ENCODE assay signal across 8 cellular contexts in genomic region chr14:104370256-104370870, GRCh38.
DNase-seq lines count a peak whose midpoint lies in the region; ATAC-seq and TF ChIP-seq lines count a peak whose summit lies in the region.

No MANE protein-coding gene starts in this region.

- H3K9me3 ChIP-seq in Caco-2 (0 out of 2 replicates have a peak, but pooled peaks cover under 1% of the 10 kb centered on the region), right lobe of liver (no peaks in the 10 kb centered on the region), MM.1S (replicated peaks; ENCODE audit: insufficient read depth, low read length) (no peaks in the 10 kb centered on the region)

- H3K27me3 ChIP-seq in Caco-2 (replicated peaks; ENCODE audit: control insufficient read depth, insufficient read depth, low read length), result no peaks in the 10 kb centered on the region
- no peaks in the 10 kb centered on the region for H3K27me3 ChIP-seq in right lobe of liver
- peaks cover 36% of the 10 kb centered on the region for H3K27me3 ChIP-seq in MM.1S (replicated peaks; ENCODE audit: insufficient read depth, low read length)

- peaks cover 23% of the 10 kb centered on the region for H3K27me3 Mint-ChIP-seq in Caco-2 (ENCODE audit: insufficient read depth, unreplicated experiment)

- CTCF ChIA-PET in Caco-2 (lab: Charles Lee), result interaction anchor here (0.6 to 1.4 kb wide), 4 partner anchors 20 to 233 kb away, joined by 3 to 7 read pairs (median 6); no protein-coding TSS in a partner anchor

- no peaks in the 10 kb centered on the region for H3F3A ChIP-seq in MM.1S (ENCODE audit: insufficient read depth, low read length)

- H3K4me1 Mint-ChIP-seq in Caco-2 (ENCODE audit: low read depth, unreplicated experiment), result no peaks in the 10 kb centered on the region

- H3K9me3 Mint-ChIP-seq in Caco-2 (ENCODE audit: unreplicated experiment), result no peaks in the 10 kb centered on the region

- no peaks in the 10 kb centered on the region for H3K79me2 ChIP-seq in MM.1S (ENCODE audit: low read length)

- H3K4me3 ChIP-seq in Caco-2 (ENCODE audit: low read depth, low read length) (no peak overlapping the region), right lobe of liver (no peak overlapping the region), MM.1S (ENCODE audit: low read length) (no peak overlapping the region), coronary artery (no peak overlapping the region)

- no TSS peak for BruUV-seq in Caco-2 (replicated peaks; lab: Mats Ljungman, UMichigan)

- intact Hi-C loops in Caco-2 (cut with micrococcal nuclease; ENCODE audit: unreplicated experiment) (loop anchor here (2.0 kb wide), 1 partner anchor 232 kb away; the partner anchor contains the start of gene KIF26A), right lobe of liver (cut with DNase I) (no loop called here)

- H3K4me1 ChIP-seq in Caco-2, result no peaks in the 10 kb centered on the region
- H3K4me1 ChIP-seq in right lobe of liver, result no peaks in the 10 kb centered on the region
- H3K4me1 ChIP-seq in MM.1S (ENCODE audit: low read length), result no peaks in the 10 kb centered on the region

- POLR2A ChIA-PET in Caco-2 (lab: Charles Lee), result no interaction called here

- no peak overlapping the region for H2AFZ ChIP-seq in MM.1S (ENCODE audit: low read length)

- H3K36me3 ChIP-seq in Caco-2 (ENCODE audit: control insufficient read depth, insufficient read depth, low read length) (no peaks in the 10 kb centered on the region), right lobe of liver (no peaks in the 10 kb centered on the region), MM.1S (replicated peaks; ENCODE audit: insufficient read depth, low read length) (no peaks in the 10 kb centered on the region)

- no peak overlapping the region for H3K9ac ChIP-seq in MM.1S (ENCODE audit: low read length)

- H3K27ac ChIP-seq in VCaP (no peak overlapping the region), right lobe of liver (no peak overlapping the region), MM.1S (ENCODE audit: low read length) (no peak overlapping the region), coronary artery (no peak overlapping the region)

- H3K9me2 ChIP-seq in MM.1S (replicated peaks; ENCODE audit: insufficient read depth, low read length), result no peaks in the 10 kb centered on the region

- DNase-seq in Caco-2, result peak; percentile 44 to 58
- peak; percentile 2 for DNase-seq in LoVo (ENCODE audit: low spot score)
- peak in 2 of 3 donors; percentile 37 to 53 for DNase-seq in right lobe of liver
- DNase-seq in GM19240 (ENCODE audit: insufficient read length, low spot score), result no peak
- no peak for DNase-seq in MM.1S
- DNase-seq in coronary artery (ENCODE audit: low spot score), result no peak

- no peak for TF ChIP-seq POLR2A in right lobe of liver (IDR thresholded peaks at IDR 0.05)

- H3K27ac Mint-ChIP-seq in Caco-2 (ENCODE audit: unreplicated experiment), result no peak overlapping the region

- WGBS in right lobe of liver (ENCODE audit: insufficient coverage, low coverage, low lambda C conversion rate, missing lambda C conversion rate), result 86% methylated on average over 5 of the region's 22 CpGs

- H3K4me3 Mint-ChIP-seq in Caco-2 (ENCODE audit: unreplicated experiment), result no peak overlapping the region

- TF ChIP-seq CTCF in Caco-2 (IDR thresholded peaks at IDR 0.05; ENCODE audit: insufficient read depth in 1 of 2, low read depth in 1 of 2, low read length in 1 of 2, severe bottlenecking in 1 of 2, unreplicated experiment in 1 of 2) (peak; percentile 22 to 75), VCaP (conservative IDR thresholded peaks at IDR 0.05) (peak; percentile 87), right lobe of liver (IDR thresholded peaks at IDR 0.05) (peak; percentile 21 to 48 (median 34)), MM.1S (IDR thresholded peaks at IDR 0.05; ENCODE audit: low read length) (no peak), coronary artery (IDR thresholded peaks at IDR 0.05) (no peak)

- ATAC-seq in right lobe of liver (peak; percentile 40 to 81 (median 70)), HG03175 (IDR thresholded peaks at IDR 0.05; ENCODE audit: unreplicated experiment) (no peak)

- no peak overlapping the region for H3K4me2 ChIP-seq in MM.1S (ENCODE audit: low read depth, low read length)

- H3K36me3 Mint-ChIP-seq in Caco-2 (ENCODE audit: insufficient read depth, unreplicated experiment), result no peaks in the 10 kb centered on the region

- no peaks in the 10 kb centered on the region for H4K20me1 ChIP-seq in MM.1S (ENCODE audit: insufficient read depth, low read length)

Comparison
In these comparisons a context has a peak if more than half of its experiments do, and no peak if none do; other contexts are left out.
1. DNase-seq: peak in Caco-2 (2 of 2), LoVo (single experiment) and right lobe of liver (2 of 3); none in GM19240 (single experiment), MM.1S (single experiment) and coronary artery (single experiment).
2. CTCF ChIP-seq: peak in Caco-2 (2 of 2), VCaP (single experiment) and right lobe of liver (4 of 4); none in MM.1S (single experiment) and coronary artery (single experiment).